ENCODE assay signal across 8 cellular contexts in the genomic region with DNA sequence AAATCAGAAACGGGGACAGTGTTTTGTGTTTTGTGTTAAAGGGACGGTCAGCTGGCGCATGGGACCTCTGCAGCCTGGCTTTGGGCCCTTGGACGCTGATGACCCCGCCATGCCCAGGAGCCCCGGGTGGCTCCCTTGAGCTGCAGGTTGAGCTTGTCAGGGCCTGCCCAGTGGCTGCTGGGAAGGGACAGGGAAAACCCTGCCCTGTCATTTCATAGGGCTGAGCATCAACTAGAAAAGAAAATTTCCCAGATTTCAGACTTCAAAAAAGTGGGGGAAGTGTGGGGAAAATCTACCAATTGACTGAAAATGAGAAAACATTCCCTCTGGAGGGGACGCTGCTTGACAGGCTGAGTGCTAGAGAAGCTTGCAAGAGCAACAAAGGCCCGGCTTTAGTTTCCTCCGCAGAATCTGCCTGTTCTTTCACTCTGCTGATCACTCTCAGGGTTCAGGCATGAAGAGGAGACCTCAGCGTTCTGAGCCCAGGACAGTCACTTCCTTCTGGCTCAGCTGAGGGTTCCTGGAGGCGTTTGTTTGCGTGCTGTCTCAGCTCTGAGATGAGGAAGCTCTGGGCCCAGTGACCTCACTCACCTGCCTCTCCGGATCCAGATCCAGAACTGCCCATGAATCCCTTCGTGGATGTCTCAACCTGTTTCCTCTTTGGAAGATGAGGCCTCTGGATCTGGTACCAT. TPM values are rescaled to one million over a fixed set of nuclear protein-coding genes. Genes with fewer than 3 reads are reported as not detected.
DNase-seq lines count a peak whose midpoint lies in the region; ATAC-seq, FAIRE-seq and TF ChIP-seq lines count a peak whose summit lies in the region.

No MANE protein-coding gene starts in this region.

- no peaks in the 10 kb centered on the region for H3K27me3 ChIP-seq in transverse colon

- DNase-seq in GM12892 (ENCODE audit: insufficient read length) = no peak
- peak; percentile 73 for DNase-seq in MV-4-11 (lab: John Stamatoyannopoulos, UW)
- DNase-seq in transverse colon = peak; percentile 39
- DNase-seq in OCI-M2 (lab: John Stamatoyannopoulos, UW; ENCODE audit: unreplicated experiment) = no peak
- no peak for DNase-seq in cerebellum (ENCODE audit: low spot score)

- TF ChIP-seq POLR2A in GM12892 (IDR thresholded peaks at IDR 0.05; ENCODE audit: low read depth, low read length) (peak; percentile 58), transverse colon (IDR thresholded peaks at IDR 0.05) (no peak)

- no peaks in the 10 kb centered on the region for H3K4me1 ChIP-seq in transverse colon

- peak overlapping the region in 1 of 4 donors; percentile 25 for H3K27ac ChIP-seq in transverse colon

- H3K36me3 ChIP-seq in transverse colon = no peaks in the 10 kb centered on the region

- TF ChIP-seq CTCF in transverse colon (IDR thresholded peaks at IDR 0.05) = no peak

- no peaks in the 10 kb centered on the region for H3K9me3 ChIP-seq in transverse colon

- H3K4me3 ChIP-seq in transverse colon = no peak overlapping the region

- peak; percentile 63 for FAIRE-seq in GM12892 (lab: Jason Lieb, UNC)

- in situ Hi-C loops in transverse colon (cut with MboI; ENCODE audit: low pct_ligation_motif_present in 1 of 4, low pct_unique_long_range_greater_than_20kb in 1 of 4, low sequenced_read_pairs in 3 of 4) = no loop called here

- no peak for TF ChIP-seq EP300 in transverse colon (IDR thresholded peaks at IDR 0.05; ENCODE audit: low read depth)

- ATAC-seq in GM21825 (IDR thresholded peaks at IDR 0.05; ENCODE audit: unreplicated experiment) (peak; percentile 92), esophagus mucosa (peak; percentile 95), GM19397 (IDR thresholded peaks at IDR 0.05; ENCODE audit: unreplicated experiment) (no peak)

- intact Hi-C loops in transverse colon (cut with DNase I; ENCODE audit: low total_unique reads) = no loop called here

- 64% methylated on average over 14 of the region's 14 CpGs; no CpG with 5 or more reads in 1 of the 2 donors for WGBS in transverse colon (ENCODE audit: low coverage in 1 of 2), 2 donors

RNA-seq across cellular contexts. Expression of a gene that starts 18.6 kb away (rescaled TPM):
- polyA plus RNA-seq in GM12892 (2012; ENCODE audit: missing spikeins) = 57.1 TPM
- total RNA-seq in esophagus mucosa (145 TPM), transverse colon (10 to 100 TPM; 47.0 to 87.6 (median 60.5) TPM), cerebellum (100 TPM)

Comparison
In these comparisons a context has a peak if more than half of its experiments do, and no peak if none do; other contexts are left out.
1. DNase-seq: peak in MV-4-11 (single experiment) and transverse colon (single experiment); none in GM12892 (single experiment), OCI-M2 (single experiment) and cerebellum (single experiment).